Comparison of ENCODE assay signal across 8 cellular contexts in genomic region chr7:96452146-96452545, GRCh38.
"Had no signal": no experiment of that assay in that cellular context is flagged by ENCODE, and none has a peak within 500 bp of the region (broad histone marks: within the 10 kb centered on the region; RNA-seq: fewer than 3 reads in every experiment).

No MANE protein-coding gene starts in this region.

- DNase-seq: GDM1, GF-D8 had no signal

- H3K4me3 ChIP-seq: GM12878 had no signal

- ATAC-seq: GM12878 had no signal

- FAIRE-seq: G401.6, GM12878, GM12891, GM12892, GM18507, GM19239 had no signal
